26 cellular contexts compared by ENCODE assay signal in genomic region chr15:29061746-29062660, GRCh38.
DNase-seq lines count a peak whose midpoint lies in the region; ATAC-seq and TF ChIP-seq lines count a peak whose summit lies in the region.
"Had no signal": no experiment of that assay in that cellular context is flagged by ENCODE, and none has a peak within 500 bp of the region (broad histone marks: within the 10 kb centered on the region; RNA-seq: fewer than 3 reads in every experiment).

No MANE protein-coding gene starts in this region.

- H3K27ac Mint-ChIP-seq in H9 = peak overlapping the region in 2 of 3 experiments; percentile 56 to 75; a peak in 2 of 7 replicates
- H3K27ac Mint-ChIP-seq: activated B cell treated with CpG ODN at 0.5 μM for 24 hours; activated T-helper 1 cell treated with anti-CD3 and anti-CD28 coated beads, Interleukin-12 subunit alpha, Interleukin-12 subunit beta, Interleukin-2, Interleukin-4 antibody, amounts not matched to agents 30 ng/mL and 10 ng/mL and 1 ng/mL, durations not matched to agents 14 hours and 24 hours and 36 hours; stimulated activated effector memory CD8-positive, alpha-beta T cell treated with anti-CD3 and anti-CD28 coated beads, Interleukin-12 subunit alpha, Interleukin-12 subunit beta, amount 100 ng/mL, for 72 hours had no signal

- no peak overlapping the region for H4K5ac ChIP-seq in H9 (ENCODE audit: insufficient read length, low read depth, low read length)

- H4K8ac ChIP-seq in H9 (replicated peaks; ENCODE audit: insufficient read length, low read depth, low read length) = no peak overlapping the region

- H2BK120ac ChIP-seq in H9 (ENCODE audit: low read depth, low read length, poor library complexity, severe bottlenecking) = no peak overlapping the region

- H2AK5ac ChIP-seq in H9 (ENCODE audit: insufficient read length, low read length) = no peak overlapping the region

- in situ Hi-C loops in transverse colon (cut with MboI; ENCODE audit: low pct_ligation_motif_present in 1 of 4, low pct_unique_long_range_greater_than_20kb in 1 of 4, low sequenced_read_pairs in 3 of 4) = no loop called here

- H2BK5ac ChIP-seq in H9 (ENCODE audit: insufficient read length, low read length) = no peak overlapping the region

- H3K18ac ChIP-seq in H9 (ENCODE audit: insufficient read length, low read depth, low read length) = no peak overlapping the region

- H3K4me1 Mint-ChIP-seq in H9 = peaks cover 25 to 41% of the 10 kb centered on the region in 2 experiments
- H3K4me1 Mint-ChIP-seq: activated B cell treated with CpG ODN at 0.5 μM for 24 hours; stimulated activated effector memory CD8-positive, alpha-beta T cell treated with anti-CD3 and anti-CD28 coated beads, Interleukin-12 subunit alpha, Interleukin-12 subunit beta, amount 100 ng/mL, for 72 hours had no signal

- H3K27ac ChIP-seq in H9 (ENCODE audit: insufficient read length, low read depth, low read length) = no peak overlapping the region
- peak overlapping the region; percentile 48 for H3K27ac ChIP-seq in caudate nucleus (ENCODE audit: low read depth, low read length)
- peak overlapping the region; percentile 62 for H3K27ac ChIP-seq in layer of hippocampus (ENCODE audit: low read depth, low read length)
- H3K27ac ChIP-seq in transverse colon = no peak overlapping the region
- H3K27ac ChIP-seq: gastrocnemius medialis, testis, vagina had no signal

- H3K4ac ChIP-seq in H9 (ENCODE audit: low read depth, low read length) = no peak overlapping the region

- no peaks in the 10 kb centered on the region for H3K36me3 ChIP-seq in transverse colon
- H3K36me3 ChIP-seq: gastrocnemius medialis, MG63, vagina had no signal

- H2BK20ac ChIP-seq in H9 (ENCODE audit: low read depth, low read length, poor library complexity, severe bottlenecking) = no peak overlapping the region

- no peak overlapping the region for H2BK15ac ChIP-seq in H9 (ENCODE audit: low read depth, low read length)

- peaks cover 5 to 20% (median 13%) of the 10 kb centered on the region in 3 experiments; a peak in 6 of 7 replicates for H3K36me3 Mint-ChIP-seq in H9 (ENCODE audit: insufficient read depth in 1 of 3, low read depth in 3 of 3)
- H3K36me3 Mint-ChIP-seq: stimulated activated effector memory CD8-positive, alpha-beta T cell treated with anti-CD3 and anti-CD28 coated beads, Interleukin-12 subunit alpha, Interleukin-12 subunit beta, amount 100 ng/mL, for 72 hours had no signal

- no peak overlapping the region for H3K23ac ChIP-seq in H9 (ENCODE audit: insufficient read length, low read depth, low read length)

- H4K20me1 ChIP-seq in H9 (ENCODE audit: control insufficient read depth, insufficient read depth, insufficient read length) = no peaks in the 10 kb centered on the region

- no peak overlapping the region for H3K4me3 ChIP-seq in transverse colon
- H3K4me3 ChIP-seq: gastrocnemius medialis, lung, MG63, smooth muscle cell, testis, vagina had no signal

- no peak overlapping the region for H4K91ac ChIP-seq in H9 (ENCODE audit: insufficient read length, low read depth, low read length)

- H3K4me1 ChIP-seq in H9 (ENCODE audit: insufficient read depth, low read length) = peaks cover 8% of the 10 kb centered on the region; the same call in 1 of the 2 replicates
- H3K4me1 ChIP-seq in transverse colon = no peaks in the 10 kb centered on the region
- H3K4me1 ChIP-seq: gastrocnemius medialis, testis, vagina had no signal

- DNase-seq in H9 (no peak), caudate nucleus (lab: John Stamatoyannopoulos, UW) (peak in 5 of 61 donors; percentile 23 to 53 (median 28)), sciatic nerve (ENCODE audit: low spot score) (peak; percentile 35), dermis blood vessel endothelial cell (no peak), transverse colon (no peak)
- no peak for DNase-seq in NK-92 treated with Interleukin-12 subunit alpha and Interleukin-12 subunit beta, amount 100 ng/mL, for 24 hours (lab: John Stamatoyannopoulos, UW)
- DNase-seq: activated B cell treated with CpG ODN at 0.5 μM for 24 hours; activated CD4-positive, alpha-beta T cell treated with anti-CD3 and anti-CD28 coated beads, Interleukin-2, amount 50 U/mL, for 4 hours; activated naive CD4-positive, alpha-beta T cell treated with anti-CD3 and anti-CD28 coated beads, Interleukin-2, amount 50 U/mL, for 16 hours; effector CD8-positive, alpha-beta T cell; gastrocnemius medialis; KBM-7; MG63; NCI-H2081 treated with DMSO at 0.1 percent for 48 hours; occipital lobe; Right ventricle myocardium superior; stimulated activated CD4-positive, alpha-beta T cell treated with anti-CD3 and anti-CD28 coated beads, Interleukin-2, amount 100 ng/mL, for 24 hours; T1000; testis had no signal

- no peak for TF ChIP-seq POLR2A in transverse colon (IDR thresholded peaks at IDR 0.05)

- peaks cover 1% of the 10 kb centered on the region; the same call in 1 of the 2 replicates for H3K27me3 Mint-ChIP-seq in H9 (ENCODE audit: low read depth)
- H3K27me3 Mint-ChIP-seq: activated B cell treated with CpG ODN at 0.5 μM for 24 hours had no signal

- intact Hi-C loops in sciatic nerve (cut with DNase I) = no loop called here
- intact Hi-C loops in transverse colon (cut with DNase I; ENCODE audit: low total_unique reads) = loop anchor here (10.0 kb wide), 1 partner anchor 1327 kb away; no protein-coding TSS in a partner anchor

- no peak overlapping the region for H3T11ph ChIP-seq in H9 (ENCODE audit: low read length)

- H3K56ac ChIP-seq in H9 (ENCODE audit: insufficient read length, low read depth, low read length) = no peak overlapping the region

- H3K79me1 ChIP-seq in H9 (ENCODE audit: insufficient read depth, low read depth, low read length, poor library complexity, severe bottlenecking) = no peaks in the 10 kb centered on the region

- no peak overlapping the region for H2AFZ ChIP-seq in H9 (ENCODE audit: low read length)

- no peak overlapping the region for H2BK12ac ChIP-seq in H9 (ENCODE audit: insufficient read length, low read depth, low read length)

- TF ChIP-seq EP300 in transverse colon (IDR thresholded peaks at IDR 0.05; ENCODE audit: low read depth) = no peak

- TF ChIP-seq CTCF in H9 (conservative IDR thresholded peaks at IDR 0.05) (no peak), transverse colon (IDR thresholded peaks at IDR 0.05) (no peak)

- no peaks in the 10 kb centered on the region for H3K23me2 ChIP-seq in H9 (ENCODE audit: insufficient read length, low read depth, low read length, poor library complexity, severe bottlenecking)

- H3K79me2 ChIP-seq in H9 (ENCODE audit: insufficient read depth, low read length) = no peaks in the 10 kb centered on the region

- no peak overlapping the region for H3K14ac ChIP-seq in H9 (ENCODE audit: insufficient read depth, low read length)

- no peak overlapping the region for H3K9ac ChIP-seq in H9 (ENCODE audit: extremely low read depth, insufficient read length, low read length)

- no peak overlapping the region for H3K4me3 Mint-ChIP-seq in H9
- H3K4me3 Mint-ChIP-seq: activated B cell treated with CpG ODN at 0.5 μM for 24 hours; activated T-helper 1 cell treated with anti-CD3 and anti-CD28 coated beads, Interleukin-12 subunit alpha, Interleukin-12 subunit beta, Interleukin-2, Interleukin-4 antibody, amounts not matched to agents 30 ng/mL and 10 ng/mL and 1 ng/mL, durations not matched to agents 14 hours and 24 hours and 36 hours; stimulated activated effector memory CD8-positive, alpha-beta T cell treated with anti-CD3 and anti-CD28 coated beads, Interleukin-12 subunit alpha, Interleukin-12 subunit beta, amount 100 ng/mL, for 72 hours had no signal

- H3K9me3 Mint-ChIP-seq in H9 = peaks cover 11 to 18% of the 10 kb centered on the region in 2 experiments
- H3K9me3 Mint-ChIP-seq: activated B cell treated with CpG ODN at 0.5 μM for 24 hours; activated T-helper 1 cell treated with anti-CD3 and anti-CD28 coated beads, Interleukin-12 subunit alpha, Interleukin-12 subunit beta, Interleukin-2, Interleukin-4 antibody, amounts not matched to agents 30 ng/mL and 10 ng/mL and 1 ng/mL, durations not matched to agents 14 hours and 24 hours and 36 hours; stimulated activated effector memory CD8-positive, alpha-beta T cell treated with anti-CD3 and anti-CD28 coated beads, Interleukin-12 subunit alpha, Interleukin-12 subunit beta, amount 100 ng/mL, for 72 hours had no signal

- no peak overlapping the region for H3K4me2 ChIP-seq in H9 (ENCODE audit: insufficient read depth, insufficient read length, low read length)
- H3K4me2 ChIP-seq: smooth muscle cell had no signal

- H3K27me3 ChIP-seq in H9 (ENCODE audit: insufficient read depth, low read length) (no peaks in the 10 kb centered on the region), layer of hippocampus (ENCODE audit: control insufficient read depth, insufficient read depth, low read length) (no peaks in the 10 kb centered on the region), transverse colon (no peaks in the 10 kb centered on the region)
- H3K27me3 ChIP-seq: gastrocnemius medialis, MG63, testis, vagina had no signal

- H3K9me3 ChIP-seq in H9 (ENCODE audit: control insufficient read depth, low read depth, low read length) (peaks cover 4% of the 10 kb centered on the region), transverse colon (no peaks in the 10 kb centered on the region)
- H3K9me3 ChIP-seq: gastrocnemius medialis, MG63, testis, vagina had no signal

- WGBS in H9 (ENCODE audit: extremely low coverage, insufficient read length, low lambda C conversion rate) = no CpG with 5 or more reads among the region's 19 CpGs
- 84 to 95% methylated on average over 8 to 18 of the region's 19 CpGs for WGBS in transverse colon (ENCODE audit: low coverage in 1 of 2), 2 donors

- ATAC-seq in sciatic nerve (no peak), HG02571 (IDR thresholded peaks at IDR 0.05; ENCODE audit: unreplicated experiment) (no peak)
- ATAC-seq: gastrocnemius medialis; stimulated activated effector memory CD8-positive, alpha-beta T cell treated with anti-CD3 and anti-CD28 coated beads, Interleukin-12 subunit alpha, Interleukin-12 subunit beta, amount 100 ng/mL, for 72 hours had no signal

Comparison
In these comparisons a context has a peak if more than half of its experiments do, and no peak if none do; other contexts are left out.
1. H3K27ac ChIP-seq: peak in caudate nucleus (single experiment) and layer of hippocampus (single experiment); none in H9 (single experiment) and transverse colon (0 of 4).